8 cellular contexts compared by ENCODE assay signal in the genomic region with DNA sequence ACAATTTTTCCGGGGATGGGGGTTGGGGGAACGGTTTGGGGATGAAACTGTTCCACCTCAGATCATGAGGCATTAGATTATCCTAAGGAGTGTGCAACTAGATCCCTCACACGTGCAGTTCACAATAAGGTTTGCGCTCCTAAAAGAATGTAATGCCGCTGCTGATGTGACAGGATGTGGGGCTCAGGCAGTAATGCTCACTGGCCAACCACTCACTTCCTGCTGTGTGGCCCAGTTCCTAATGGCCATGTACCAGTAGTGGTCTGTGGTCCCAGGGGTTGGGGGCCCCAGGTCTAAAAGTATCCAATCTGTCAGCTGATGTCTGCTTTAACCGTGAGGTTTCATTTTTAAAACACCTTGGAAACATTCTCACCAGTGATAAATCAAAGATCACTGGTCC. TPM values are rescaled to one million over a fixed set of nuclear protein-coding genes. Genes with fewer than 3 reads are reported as not detected.
DNase-seq lines count a peak whose midpoint lies in the region; ATAC-seq and TF ChIP-seq lines count a peak whose summit lies in the region.

No MANE protein-coding gene starts in this region.

- CTCF ChIA-PET in activated CD8-positive, alpha-beta memory T cell treated with anti-CD3 and anti-CD28 coated beads, Interleukin-2, amount 10 ng/mL, durations not matched to agents 7 days and 5 days (lab: Charles Lee), result interaction anchor here (1.0 to 1.5 kb wide), 4 partner anchors 10 to 52 kb away, joined by 3 to 4 read pairs (median 3); no protein-coding TSS in a partner anchor
- CTCF ChIA-PET in activated CD4-positive, alpha-beta memory T cell treated with anti-CD3 and anti-CD28 coated beads for 36 hours (lab: Charles Lee), result interaction anchor here (1.2 kb wide), 1 partner anchor 14 kb away, joined by 5 read pairs; no protein-coding TSS in a partner anchor

- no peaks in the 10 kb centered on the region for H3K27me3 ChIP-seq in testis
- H3K27me3 ChIP-seq in HAP-1 (ENCODE audit: low read depth), result no peaks in the 10 kb centered on the region

- 66 to 75% methylated on average over 6 of the region's 6 CpGs for WGBS in testis, 2 donors

- peaks cover 44% of the 10 kb centered on the region for H3K36me3 Mint-ChIP-seq in activated CD8-positive, alpha-beta memory T cell treated with anti-CD3 and anti-CD28 coated beads, Interleukin-2, amount 10 ng/mL, durations not matched to agents 7 days and 5 days
- H3K36me3 Mint-ChIP-seq in activated CD4-positive, alpha-beta memory T cell treated with anti-CD3 and anti-CD28 coated beads for 36 hours, result peaks cover 32% of the 10 kb centered on the region
- H3K36me3 Mint-ChIP-seq in glutamatergic neuron (ENCODE audit: unreplicated experiment), result peaks cover 10% of the 10 kb centered on the region

- in situ Hi-C loops in HAP-1 (cut with MboI; ENCODE audit: low sequenced_read_pairs), result no loop called here

- no peak for TF ChIP-seq POLR2A in testis (IDR thresholded peaks at IDR 0.05)

- H3K27ac ChIP-seq in testis, result peak overlapping the region; percentile 93 to 97

- H3K9me3 ChIP-seq in testis (no peaks in the 10 kb centered on the region), HAP-1 (peaks cover 4% of the 10 kb centered on the region; the same call in 1 of the 2 replicates)

- no peaks in the 10 kb centered on the region for H3K27me3 Mint-ChIP-seq in activated CD8-positive, alpha-beta memory T cell treated with anti-CD3 and anti-CD28 coated beads, Interleukin-2, amount 10 ng/mL, durations not matched to agents 7 days and 5 days
- H3K27me3 Mint-ChIP-seq in activated CD4-positive, alpha-beta memory T cell treated with anti-CD3 and anti-CD28 coated beads for 36 hours, result no peaks in the 10 kb centered on the region
- no peaks in the 10 kb centered on the region for H3K27me3 Mint-ChIP-seq in glutamatergic neuron (ENCODE audit: unreplicated experiment)

- ATAC-seq in activated CD8-positive, alpha-beta memory T cell treated with anti-CD3 and anti-CD28 coated beads, Interleukin-2, amount 10 ng/mL, durations not matched to agents 7 days and 5 days, result no peak
- ATAC-seq in HG03439 (IDR thresholded peaks at IDR 0.05; ENCODE audit: unreplicated experiment), result no peak

- peak overlapping the region; percentile 99 for H3K4me3 Mint-ChIP-seq in activated CD8-positive, alpha-beta memory T cell treated with anti-CD3 and anti-CD28 coated beads, Interleukin-2, amount 10 ng/mL, durations not matched to agents 7 days and 5 days
- peak overlapping the region; percentile 98 for H3K4me3 Mint-ChIP-seq in activated CD4-positive, alpha-beta memory T cell treated with anti-CD3 and anti-CD28 coated beads for 36 hours
- peak overlapping the region; percentile 93 for H3K4me3 Mint-ChIP-seq in glutamatergic neuron (ENCODE audit: unreplicated experiment)

- TF ChIP-seq CTCF in glutamatergic neuron (IDR thresholded peaks at IDR 0.05; ENCODE audit: partially characterized antibody, unreplicated experiment), result no peak
- TF ChIP-seq CTCF in testis (IDR thresholded peaks at IDR 0.05), result no peak

- H3K4me3 ChIP-seq in testis (no peak overlapping the region), HAP-1 (no peak overlapping the region)

- peaks cover 33% of the 10 kb centered on the region for H3K4me1 ChIP-seq in testis
- H3K4me1 ChIP-seq in HAP-1, result peaks cover 17% of the 10 kb centered on the region

- no peaks in the 10 kb centered on the region for H3K36me3 ChIP-seq in testis (ENCODE audit: low read depth, missing control alignments)
- H3K36me3 ChIP-seq in HAP-1 (replicated peaks), result no peaks in the 10 kb centered on the region

- intact Hi-C loops in activated CD4-positive, alpha-beta memory T cell treated with anti-CD3 and anti-CD28 coated beads for 36 hours (cut with micrococcal nuclease), result loop anchor here (1.0 to 5.0 kb wide), 4 partner anchors 20 to 437 kb away; a partner anchor contains a TSS
- intact Hi-C loops in testis (cut with DNase I; ENCODE audit: low total_unique reads), result no loop called here

- POLR2A ChIA-PET in activated CD4-positive, alpha-beta memory T cell treated with anti-CD3 and anti-CD28 coated beads for 36 hours (lab: Charles Lee), result interaction anchor here (1.6 kb wide), 1 partner anchor 52 kb away, joined by 3 read pairs; no protein-coding TSS in a partner anchor

- H3K9me3 Mint-ChIP-seq in activated CD8-positive, alpha-beta memory T cell treated with anti-CD3 and anti-CD28 coated beads, Interleukin-2, amount 10 ng/mL, durations not matched to agents 7 days and 5 days (ENCODE audit: low read depth), result peaks cover 4% of the 10 kb centered on the region
- H3K9me3 Mint-ChIP-seq in activated CD4-positive, alpha-beta memory T cell treated with anti-CD3 and anti-CD28 coated beads for 36 hours, result peaks cover 10% of the 10 kb centered on the region
- no peaks in the 10 kb centered on the region for H3K9me3 Mint-ChIP-seq in glutamatergic neuron (ENCODE audit: unreplicated experiment)

- peak; percentile 86 for DNase-seq in activated CD8-positive, alpha-beta memory T cell treated with anti-CD3 and anti-CD28 coated beads, Interleukin-2, amount 10 ng/mL, durations not matched to agents 7 days and 5 days
- no peak for DNase-seq in activated CD8-positive, alpha-beta memory T cell treated with anti-CD3 and anti-CD28 coated beads, Interleukin-2, amount 50 U/mL, for 4 hours
- peak; percentile 58 for DNase-seq in activated CD4-positive, alpha-beta memory T cell treated with anti-CD3 and anti-CD28 coated beads for 36 hours
- DNase-seq in glutamatergic neuron, result no peak
- no peak for DNase-seq in testis
- DNase-seq in NCI-H146 (lab: John Stamatoyannopoulos, UW), result no peak
- no peak for DNase-seq in HAP-1 (ENCODE audit: low spot score in 2 of 2)

- peak overlapping the region; percentile 96 for H3K27ac Mint-ChIP-seq in activated CD8-positive, alpha-beta memory T cell treated with anti-CD3 and anti-CD28 coated beads, Interleukin-2, amount 10 ng/mL, durations not matched to agents 7 days and 5 days
- peak overlapping the region; percentile 98 for H3K27ac Mint-ChIP-seq in activated CD4-positive, alpha-beta memory T cell treated with anti-CD3 and anti-CD28 coated beads for 36 hours
- H3K27ac Mint-ChIP-seq in glutamatergic neuron (ENCODE audit: unreplicated experiment), result peak overlapping the region; percentile 67

- H3K4me1 Mint-ChIP-seq in activated CD8-positive, alpha-beta memory T cell treated with anti-CD3 and anti-CD28 coated beads, Interleukin-2, amount 10 ng/mL, durations not matched to agents 7 days and 5 days, result peaks cover 53% of the 10 kb centered on the region
- peaks cover 51% of the 10 kb centered on the region for H3K4me1 Mint-ChIP-seq in activated CD4-positive, alpha-beta memory T cell treated with anti-CD3 and anti-CD28 coated beads for 36 hours (ENCODE audit: low read depth)
- H3K4me1 Mint-ChIP-seq in glutamatergic neuron (ENCODE audit: low read depth, unreplicated experiment), result peaks cover 32% of the 10 kb centered on the region

RNA-seq across cellular contexts. Expression of a gene that starts 2.2 kb away (rescaled TPM):
- total RNA-seq in activated CD8-positive, alpha-beta memory T cell treated with anti-CD3 and anti-CD28 coated beads, Interleukin-2, amount 10 ng/mL, durations not matched to agents 7 days and 5 days, result 10 to 100 TPM; 37.5 to 52.0 TPM
- 10 to 100 TPM; 56.1 to 57.0 TPM for total RNA-seq in activated CD4-positive, alpha-beta memory T cell treated with anti-CD3 and anti-CD28 coated beads for 36 hours
- total RNA-seq in glutamatergic neuron (ENCODE audit: unreplicated experiment) (57.1 TPM), testis (10 to 100 TPM; 48.2 to 50.5 TPM)
- polyA plus RNA-seq in testis (ENCODE audit: insufficient read depth, low read depth, low replicate concordance), result 50.1 TPM

RNA-seq across cellular contexts. Expression of a gene that starts 51.1 kb away (rescaled TPM):
- 10 to 100 TPM; 31.2 to 32.6 TPM for total RNA-seq in activated CD8-positive, alpha-beta memory T cell treated with anti-CD3 and anti-CD28 coated beads, Interleukin-2, amount 10 ng/mL, durations not matched to agents 7 days and 5 days
- total RNA-seq in activated CD4-positive, alpha-beta memory T cell treated with anti-CD3 and anti-CD28 coated beads for 36 hours, result 10 to 100 TPM; 26.1 to 27.7 TPM
- 122 TPM for total RNA-seq in glutamatergic neuron (ENCODE audit: unreplicated experiment)
- total RNA-seq in testis, result 10 to 100 TPM; 57.7 to 59.4 TPM
- 10.7 TPM for polyA plus RNA-seq in testis (ENCODE audit: insufficient read depth, low read depth, low replicate concordance)

Comparison
In these comparisons a context has a peak if more than half of its experiments do, and no peak if none do; other contexts are left out.
1. DNase-seq: peak in activated CD8-positive, alpha-beta memory T cell treated with anti-CD3 and anti-CD28 coated beads, Interleukin-2, amount 10 ng/mL, durations not matched to agents 7 days and 5 days (single experiment) and activated CD4-positive, alpha-beta memory T cell treated with anti-CD3 and anti-CD28 coated beads for 36 hours (single experiment); none in activated CD8-positive, alpha-beta memory T cell treated with anti-CD3 and anti-CD28 coated beads, Interleukin-2, amount 50 U/mL, for 4 hours (single experiment), glutamatergic neuron (single experiment), testis (single experiment), NCI-H146 (single experiment) and HAP-1 (0 of 2).
2. Peak in every context shown above with its lines, with median percentiles within 50 percentile points of each other: H3K27ac Mint-ChIP-seq and H3K4me3 Mint-ChIP-seq.